ENCODE assay signal across 3 cellular contexts in genomic region chr13:51019026-51019425, GRCh38.
"Had no signal": no experiment of that assay in that cellular context is flagged by ENCODE, and none has a peak within 500 bp of the region (broad histone marks: within the 10 kb centered on the region; RNA-seq: fewer than 3 reads in every experiment).

No MANE protein-coding gene starts in this region.

- DNase-seq: GDM1, GF-D8 had no signal

- H3K4me3 ChIP-seq: GM12878 had no signal

- ATAC-seq: GM12878 had no signal
